22 cellular contexts compared by ENCODE assay signal in the genomic region with DNA sequence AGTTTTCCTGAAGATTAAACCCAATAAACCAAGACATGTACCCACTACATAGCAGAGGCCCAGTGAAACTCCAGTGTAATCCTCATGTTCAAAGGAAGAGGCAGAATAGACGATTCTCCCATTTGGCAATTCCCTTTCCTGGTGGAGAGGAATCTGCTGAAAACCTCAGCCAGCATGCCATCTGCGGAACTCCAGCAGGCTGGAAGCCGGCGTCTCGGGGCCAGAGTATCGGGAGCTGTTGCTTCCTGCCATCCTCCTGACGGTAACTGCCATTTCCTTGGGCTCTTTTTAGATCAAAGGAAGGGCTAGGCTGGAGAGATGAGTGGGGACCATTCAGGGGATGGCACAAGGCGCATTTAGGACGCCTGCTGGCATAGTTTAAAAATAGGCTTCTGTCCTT. TPM values are rescaled to one million over a fixed set of nuclear protein-coding genes. Genes with fewer than 3 reads are reported as not detected.
DNase-seq lines count a peak whose midpoint lies in the region; ATAC-seq, FAIRE-seq and TF ChIP-seq lines count a peak whose summit lies in the region.
"Had no signal": no experiment of that assay in that cellular context is flagged by ENCODE, and none has a peak within 500 bp of the region (broad histone marks: within the 10 kb centered on the region; RNA-seq: fewer than 3 reads in every experiment).

No MANE protein-coding gene starts in this region.

- no peak for TF ChIP-seq RAD21 in IMR-90 (IDR thresholded peaks at IDR 0.05; ENCODE audit: low read length)

- no TSS peak for BruUV-seq in IMR-90 (replicated peaks; lab: Mats Ljungman, UMichigan)

- peaks cover 25 to 72% of the 10 kb centered on the region in 2 experiments; a peak in 3 of 4 replicates for H3K79me1 ChIP-seq in IMR-90 (ENCODE audit: low read depth in 1 of 2, low read length in 2 of 2)

- no peak overlapping the region for H2BK5ac ChIP-seq in IMR-90 (ENCODE audit: low read depth, low read length, poor library complexity, severe bottlenecking)

- peak overlapping the region; percentile 91 for H2BK20ac ChIP-seq in IMR-90 (ENCODE audit: low read depth, low read length)

- ATAC-seq in IMR-90 (ENCODE audit: low read depth) (no peak), GM19452 (IDR thresholded peaks at IDR 0.05; ENCODE audit: unreplicated experiment) (no peak)
- ATAC-seq: CD8-positive, alpha-beta T cell; GM12878; GM23338 had no signal

- H4K8ac ChIP-seq in IMR-90 (ENCODE audit: low read depth in 2 of 2, low read length in 2 of 2): no peak overlapping the region; a peak in 1 of 4 replicates

- 0 out of 3 replicates have a peak overlapping the region, but pooled peaks have one; percentile 82 for H2BK15ac ChIP-seq in IMR-90 (ENCODE audit: low read depth, low read length)

- H3K56ac ChIP-seq in IMR-90 (ENCODE audit: extremely low read depth, insufficient read depth, low read length): no peak overlapping the region

- DNase-seq in IMR-90 (no peak), GM12892 (ENCODE audit: insufficient read length) (no peak), dermis blood vessel endothelial cell (no peak), HCEC 1CT (no peak)
- DNase-seq: activated CD4-positive, alpha-beta T cell treated with anti-CD3 and anti-CD28 coated beads, Interleukin-2, amount 10 ng/mL, durations not matched to agents 7 days and 5 days; CD8-positive, alpha-beta T cell; DMS53; endodermal cell; hypothalamus; KBM-7; midbrain; NCI-H187; SIG-M5 had no signal

- POLR2A ChIA-PET in IMR-90 (lab: Charles Lee; ENCODE audit: unreplicated experiment): no interaction called here

- intact Hi-C loops in IMR-90 (cut with micrococcal nuclease): loop anchor here (5.0 kb wide), 1 partner anchor 36 kb away; no protein-coding TSS in a partner anchor

- CTCF ChIA-PET in IMR-90 (lab: Yijun Ruan, JAX): no interaction called here

- no peak overlapping the region for H4K5ac ChIP-seq in IMR-90 (ENCODE audit: low read depth, low read length)

- H2AFZ ChIP-seq in IMR-90 (replicated peaks; ENCODE audit: low read length, poor library complexity): no peak overlapping the region
- H2AFZ ChIP-seq: GM23338 had no signal

- no peak for FAIRE-seq in GM12892 (lab: Jason Lieb, UNC)
- FAIRE-seq: GM12878, keratinocyte had no signal

- H3K23ac ChIP-seq in IMR-90 (ENCODE audit: low read depth, low read length): 0 out of 2 replicates have a peak overlapping the region, but pooled peaks have one; percentile 50

- in situ Hi-C loops in IMR-90 (cut with MboI; ENCODE audit: low sequenced_read_pairs): no loop called here

- dilution Hi-C loops in IMR-90 (cut with HindIII; ENCODE audit: low sequenced_read_pairs, unreplicated experiment): no loop called here

- H3K4ac ChIP-seq in IMR-90 (ENCODE audit: low read depth, low read length): peak overlapping the region; percentile 76

- H2AK9ac ChIP-seq in IMR-90 (replicated peaks; ENCODE audit: low read depth, low read length, poor library complexity): peak overlapping the region; percentile 15

- 95% methylated on average over 8 of the region's 9 CpGs; no CpG with 5 or more reads in 1 of the 2 experiments for whole genome bisulfite sequencing in IMR-90 (ENCODE audit: extremely low coverage in 2 of 2, insufficient read length in 1 of 2), 2 experiments
- 74 to 89% methylated on average over 9 of the region's 9 CpGs for WGBS in esophagus, 2 donors
- WGBS in mesodermal cell (ENCODE audit: insufficient coverage in 2 of 2), 2 experiments: 89 to 90% methylated on average over 8 to 9 of the region's 9 CpGs

- H4K91ac ChIP-seq in IMR-90 (ENCODE audit: insufficient read depth, low read depth, low read length): peak overlapping the region; percentile 61

- H2AK5ac ChIP-seq in IMR-90 (ENCODE audit: low read depth, low read length): peak overlapping the region; percentile 69

- H3K9me3 ChIP-seq in IMR-90 (ENCODE audit: control insufficient read depth, insufficient read depth, low read length) (no peaks in the 10 kb centered on the region), esophagus (ENCODE audit: control insufficient read depth in 2 of 2, insufficient read depth in 1 of 2, low read depth in 1 of 2, low read length in 1 of 2) (no peaks in the 10 kb centered on the region), mesodermal cell (ENCODE audit: control insufficient read depth, low read length) (no peaks in the 10 kb centered on the region), stomach smooth muscle (ENCODE audit: control insufficient read depth in 2 of 2, low read length in 2 of 2) (no peaks in the 10 kb centered on the region)
- H3K9me3 ChIP-seq: prostate gland, suprapubic skin had no signal

- H3K9ac ChIP-seq in IMR-90 (ENCODE audit: low read depth, low read length) (no peak overlapping the region), stomach smooth muscle (ENCODE audit: low read length in 2 of 2) (no peak overlapping the region)

- H3K18ac ChIP-seq in IMR-90 (ENCODE audit: low read depth, low read length): no peak overlapping the region

- no peaks in the 10 kb centered on the region for H3K27me3 ChIP-seq in IMR-90 (ENCODE audit: control insufficient read depth, insufficient read depth, low read length)
- H3K27me3 ChIP-seq in esophagus (ENCODE audit: control insufficient read depth in 1 of 2, insufficient read depth in 2 of 2, low read length in 2 of 2): no peaks in the 10 kb centered on the region
- no peaks in the 10 kb centered on the region for H3K27me3 ChIP-seq in stomach smooth muscle (ENCODE audit: control insufficient read depth in 1 of 2, insufficient read depth in 2 of 2, low read length in 2 of 2)
- H3K27me3 ChIP-seq: suprapubic skin had no signal

- 0 out of 2 replicates have a peak overlapping the region, but pooled peaks have one; percentile 42 for H3K14ac ChIP-seq in IMR-90 (replicated peaks; ENCODE audit: low read depth, low read length)

- no peaks in the 10 kb centered on the region for H4K20me1 ChIP-seq in IMR-90 (ENCODE audit: insufficient read depth, low read length)

- H3K9me1 ChIP-seq in IMR-90 (ENCODE audit: insufficient read depth, low read length): peaks cover 33% of the 10 kb centered on the region

- TF ChIP-seq POLR2A in IMR-90 (IDR thresholded peaks at IDR 0.05; ENCODE audit: low read depth, low read length) (no peak), GM12892 (IDR thresholded peaks at IDR 0.05; ENCODE audit: low read depth, low read length) (no peak)

- H3K4me3 ChIP-seq in IMR-90 (ENCODE audit: insufficient read depth, low read depth, low read length) (no peak overlapping the region), esophagus (ENCODE audit: low read depth in 1 of 2, low read length in 2 of 2) (no peak overlapping the region), mesodermal cell (ENCODE audit: extremely low read depth, insufficient read depth, low read length, poor library complexity, severe bottlenecking) (no peak overlapping the region), stomach smooth muscle (ENCODE audit: low read length in 2 of 2) (no peak overlapping the region)
- H3K4me3 ChIP-seq: GM12878, GM23338, prostate gland, suprapubic skin had no signal

- no peak overlapping the region for H3K27ac ChIP-seq in IMR-90 (ENCODE audit: insufficient read depth, low read length)
- H3K27ac ChIP-seq in esophagus (ENCODE audit: low read depth in 2 of 2, low read length in 1 of 2): peak overlapping the region; percentile 46 to 57
- peak overlapping the region; percentile 17 for H3K27ac ChIP-seq in mesodermal cell (ENCODE audit: low read depth, low read length, severe bottlenecking)
- peak overlapping the region; percentile 97 for H3K27ac ChIP-seq in stomach smooth muscle (ENCODE audit: low read length)
- H3K27ac ChIP-seq: suprapubic skin had no signal

- H3K36me3 ChIP-seq in IMR-90 (ENCODE audit: control insufficient read depth, insufficient read depth, low read length): no peaks in the 10 kb centered on the region
- no peaks in the 10 kb centered on the region for H3K36me3 ChIP-seq in esophagus (ENCODE audit: control insufficient read depth in 2 of 2, insufficient read depth in 2 of 2, low read length in 1 of 2)
- no peaks in the 10 kb centered on the region for H3K36me3 ChIP-seq in mesodermal cell (ENCODE audit: control insufficient read depth, insufficient read depth, low read length)
- no peaks in the 10 kb centered on the region for H3K36me3 ChIP-seq in stomach smooth muscle (ENCODE audit: control insufficient read depth in 2 of 2, insufficient read depth in 2 of 2, low read length in 2 of 2)
- H3K36me3 ChIP-seq: prostate gland, suprapubic skin had no signal

- H3K4me1 ChIP-seq in IMR-90 (ENCODE audit: control insufficient read depth, insufficient read depth, low read length): peaks cover 47% of the 10 kb centered on the region
- peaks cover 3 to 14% of the 10 kb centered on the region in 2 donors for H3K4me1 ChIP-seq in esophagus (ENCODE audit: control insufficient read depth in 2 of 2, insufficient read depth in 2 of 2, low read length in 1 of 2)
- peaks cover 33% of the 10 kb centered on the region for H3K4me1 ChIP-seq in mesodermal cell (ENCODE audit: control insufficient read depth, insufficient read depth, low read length, poor library complexity, severe bottlenecking)
- peaks cover 80% of the 10 kb centered on the region for H3K4me1 ChIP-seq in stomach smooth muscle (ENCODE audit: control insufficient read depth, insufficient read depth, low read length)

- H2BK120ac ChIP-seq in IMR-90 (ENCODE audit: low read depth, low read length): peak overlapping the region; percentile 94

- H3K4me2 ChIP-seq in IMR-90 (ENCODE audit: low read depth, low read length): no peak overlapping the region
- H3K4me2 ChIP-seq: GM23338 had no signal

- TF ChIP-seq CTCF in IMR-90 (conservative IDR thresholded peaks at IDR 0.05; ENCODE audit: low read depth, low read length): no peak

TF ChIP-seq in IMR-90, 13 proteins besides CTCF, POLR2A, EP300 and RAD21 (continues in another document):
- TF ChIP-seq RCOR1 (IDR thresholded peaks at IDR 0.05; ENCODE audit: insufficient replicate concordance, low read length) (no peak), FOS (IDR thresholded peaks at IDR 0.05; ENCODE audit: low read depth, low read length) (no peak), MAZ (IDR thresholded peaks at IDR 0.05; ENCODE audit: borderline replicate concordance, low read depth, low read length) (no peak), MAFK (IDR thresholded peaks at IDR 0.05; ENCODE audit: low read depth, low read length) (no peak), BHLHE40 (IDR thresholded peaks at IDR 0.05; ENCODE audit: low read depth, low read length) (no peak), NFE2L2 (IDR thresholded peaks at IDR 0.05; ENCODE audit: low read depth, low read length) (no peak)

RNA-seq across cellular contexts. Expression of a gene that starts 20.5 kb away (rescaled TPM):
- 1.8 and 1.9 TPM in 2 replicates for total RNA-seq in IMR-90 (2012; rRNA removed)
- 2.6 and 2.8 TPM in 2 replicates for polyA plus RNA-seq in IMR-90 (2012; rRNA removed)
- 1.6 and 1.9 TPM in 2 replicates for polyA plus RNA-seq in IMR-90 (2012; cell fraction: cytosol; rRNA removed)
- 3.9 and 5.7 TPM in 2 replicates for polyA plus RNA-seq in IMR-90 (2012; cell fraction: nucleus; rRNA removed; ENCODE audit: low replicate concordance)
- polyA plus RNA-seq in esophagus: 1 to 10 TPM; 6.9 to 8.6 TPM
- polyA plus RNA-seq in mesodermal cell (2013, experiment 1 of 2): 13.9 TPM
- polyA plus RNA-seq in mesodermal cell (2013, experiment 2 of 2): 12.6 TPM
- 0.25 TPM for polyA plus RNA-seq in GM12892 (2012; ENCODE audit: missing spikeins)
- 6.9 and 26.0 TPM in 2 replicates for total RNA-seq in dermis blood vessel endothelial cell
